ENCODE assay signal across 8 cellular contexts in genomic region chr5:43105369-43106289, GRCh38. TPM values are rescaled to one million over a fixed set of nuclear protein-coding genes. Genes with fewer than 3 reads are reported as not detected.
DNase-seq lines count a peak whose midpoint lies in the region; ATAC-seq, FAIRE-seq and TF ChIP-seq lines count a peak whose summit lies in the region.

No MANE protein-coding gene starts in this region.

- TF ChIP-seq CTCF in GM13977 (IDR thresholded peaks at IDR 0.05; ENCODE audit: extremely low read depth, insufficient read depth, missing control alignments): peak; percentile 100
- TF ChIP-seq CTCF in left ventricle myocardium inferior (IDR thresholded peaks at IDR 0.05; ENCODE audit: borderline replicate concordance): no peak
- peak; percentile 98 for TF ChIP-seq CTCF in psoas muscle (IDR thresholded peaks at IDR 0.05)

- in situ Hi-C loops in GM13977 (cut with MboI; ENCODE audit: low pct_unique_long_range_greater_than_20kb, low sequenced_read_pairs, unreplicated experiment): loop anchor here (25.0 kb wide), 1 partner anchor 282 kb away; no protein-coding TSS in a partner anchor

- peak; percentile 95 for FAIRE-seq in urothelium cell line (lab: Jason Lieb, UNC)

- no peaks in the 10 kb centered on the region for H3K9me3 ChIP-seq in left ventricle myocardium inferior (replicated peaks)
- H3K9me3 ChIP-seq in psoas muscle: no peaks in the 10 kb centered on the region

- H3K27ac ChIP-seq in left ventricle myocardium inferior (replicated peaks) (peak overlapping the region; percentile 76), psoas muscle (peak overlapping the region; percentile 74)

- 3 to 6% (median 4%) methylated on average over 20 of the region's 20 CpGs for WGBS in psoas muscle, 3 donors

- ATAC-seq in HG02885 (IDR thresholded peaks at IDR 0.05; ENCODE audit: poor library complexity, unreplicated experiment): peak; percentile 94
- ATAC-seq in psoas muscle: peak; percentile 97 to 98 (median 98)

- H3K36me3 ChIP-seq in left ventricle myocardium inferior (no peaks in the 10 kb centered on the region), psoas muscle (ENCODE audit: insufficient read depth in 1 of 2, low read depth in 1 of 2) (peaks cover 0 to 7% of the 10 kb centered on the region in 2 donors)

- no peaks in the 10 kb centered on the region for H3K27me3 ChIP-seq in left ventricle myocardium inferior (ENCODE audit: low read depth)
- no peaks in the 10 kb centered on the region for H3K27me3 ChIP-seq in psoas muscle (ENCODE audit: insufficient read depth in 3 of 3, low read length in 2 of 3)

- intact Hi-C loops in left ventricle myocardium inferior (cut with micrococcal nuclease) (no loop called here), psoas muscle (cut with DNase I) (loop anchor here (1.0 to 10.0 kb wide), 3 partner anchors 31 to 283 kb away; no protein-coding TSS in a partner anchor)

- DNase-seq in GM13977 (ENCODE audit: low spot score) (peak; percentile 82), NCI-H146 treated with DMSO at 0.1 percent for 48 hours (lab: John Stamatoyannopoulos, UW; ENCODE audit: unreplicated experiment) (peak; percentile 93), T-helper 1 cell (peak; percentile 67 to 90 (median 82)), amniotic stem cell (lab: John Stamatoyannopoulos, UW) (peak; percentile 93), left ventricle myocardium inferior (peak; percentile 87), psoas muscle (peak; percentile 88 to 94), urothelium cell line (ENCODE audit: low spot score) (peak; percentile 93)

- H3K4me3 ChIP-seq in left ventricle myocardium inferior (peak overlapping the region; percentile 61), psoas muscle (peak overlapping the region; percentile 69)

- peaks cover 20% of the 10 kb centered on the region for H3K4me1 ChIP-seq in left ventricle myocardium inferior
- no peaks in the 10 kb centered on the region for H3K4me1 ChIP-seq in psoas muscle

RNA-seq across cellular contexts. Expression of gene ZNF131, which starts 15.1 kb away (rescaled TPM):
- total RNA-seq in left ventricle myocardium inferior: 15.0 TPM
- total RNA-seq in psoas muscle: 10 to 100 TPM; 16.7 to 23.7 (median 18.7) TPM
- 10 to 100 TPM; 14.9 to 21.1 (median 15.2) TPM for polyA plus RNA-seq in psoas muscle

Comparison
In these comparisons a context has a peak if more than half of its experiments do, and no peak if none do; other contexts are left out.
1. Peak in every context shown above with its lines: DNase-seq, ATAC-seq, H3K4me3 ChIP-seq and H3K27ac ChIP-seq.